In genomic region chr3:50259432-50260026, GRCh38 we compare ENCODE assay signal across 8 cellular contexts. TPM values are rescaled to one million over a fixed set of nuclear protein-coding genes. Genes with fewer than 3 reads are reported as not detected.
DNase-seq lines count a peak whose midpoint lies in the region; ATAC-seq and TF ChIP-seq lines count a peak whose summit lies in the region.

No MANE protein-coding gene starts in this region.

- DNase-seq in activated CD4-positive, alpha-beta T cell treated with anti-CD3 and anti-CD28 coated beads for 36 hours = no peak
- DNase-seq in activated CD4-positive, alpha-beta T cell treated with anti-CD3 and anti-CD28 coated beads for 4 hours = no peak
- no peak for DNase-seq in dorsolateral prefrontal cortex
- DNase-seq in psoas muscle = no peak
- DNase-seq in stimulated activated CD4-positive, alpha-beta T cell treated with anti-CD3 and anti-CD28 coated beads, Interleukin-1b, Interleukin-23, amount 100 ng/mL, for 48 hours = no peak
- DNase-seq in GM13976 (ENCODE audit: low spot score) = no peak

- H3K4me3 ChIP-seq in dorsolateral prefrontal cortex = peak overlapping the region in 52 of 59 donors; percentile 2 to 78 (median 68)
- peak overlapping the region; percentile 80 for H3K4me3 ChIP-seq in psoas muscle

- no peaks in the 10 kb centered on the region for H3K27me3 Mint-ChIP-seq in activated CD4-positive, alpha-beta T cell treated with anti-CD3 and anti-CD28 coated beads for 36 hours

- peak; percentile 25 for ATAC-seq in activated CD4-positive, alpha-beta T cell treated with anti-CD3 and anti-CD28 coated beads for 36 hours
- ATAC-seq in HG03442 (IDR thresholded peaks at IDR 0.05; ENCODE audit: unreplicated experiment) (peak; percentile 17), psoas muscle (peak; percentile 31 to 46 (median 40)), HG03457 (IDR thresholded peaks at IDR 0.05; ENCODE audit: unreplicated experiment) (no peak)

- H3K4me1 ChIP-seq in psoas muscle = peaks cover 20% of the 10 kb centered on the region

- H3K4me1 Mint-ChIP-seq in activated CD4-positive, alpha-beta T cell treated with anti-CD3 and anti-CD28 coated beads for 36 hours = peaks cover 4% of the 10 kb centered on the region

- H3K27ac ChIP-seq in dorsolateral prefrontal cortex = peak overlapping the region; percentile 98 to 100 (median 100)
- peak overlapping the region; percentile 98 for H3K27ac ChIP-seq in psoas muscle

- intact Hi-C loops in activated CD4-positive, alpha-beta T cell treated with anti-CD3 and anti-CD28 coated beads for 36 hours (cut with DNase I, micrococcal nuclease) = loop anchor here (1.0 to 2.0 kb wide), 7 partner anchors 13 to 65 kb away; partner anchors contain the start of gene IFRD2 (in 1 of the 2)
- intact Hi-C loops in dorsolateral prefrontal cortex (cut with DNase I) (loop anchor here in 1 of 2 donors (2.0 kb wide), 1 partner anchor 13 kb away; no protein-coding TSS in a partner anchor), psoas muscle (cut with DNase I) (loop anchor here in 1 of 2 donors (5.0 to 10.0 kb wide), 2 partner anchors 68 to 285 kb away; partner anchors contain the start of gene TUSC2)

- WGBS in psoas muscle, 3 donors = 46 to 55% (median 48%) methylated on average over 18 of the region's 18 CpGs

- POLR2A ChIA-PET in activated CD4-positive, alpha-beta T cell treated with anti-CD3 and anti-CD28 coated beads for 36 hours (lab: Charles Lee) = no interaction called here

- in situ Hi-C loops in GM13976 (cut with MboI; ENCODE audit: low sequenced_read_pairs, unreplicated experiment) = no loop called here

- H3K27me3 ChIP-seq in dorsolateral prefrontal cortex (no peaks in the 10 kb centered on the region), psoas muscle (ENCODE audit: insufficient read depth in 3 of 3, low read length in 2 of 3) (no peaks in the 10 kb centered on the region)

- H3K9me3 ChIP-seq in psoas muscle = no peaks in the 10 kb centered on the region

- peak overlapping the region; percentile 61 for H3K4me3 Mint-ChIP-seq in activated CD4-positive, alpha-beta T cell treated with anti-CD3 and anti-CD28 coated beads for 36 hours

- no peak for TF ChIP-seq CTCF in dorsolateral prefrontal cortex (IDR thresholded peaks at IDR 0.05 in 54 of 56, conservative IDR thresholded peaks at IDR 0.05 in 2 of 56; ENCODE audit: low read depth in 1 of 56, partially characterized antibody in 56 of 56)
- TF ChIP-seq CTCF in psoas muscle (IDR thresholded peaks at IDR 0.05) = no peak
- TF ChIP-seq CTCF in GM13976 (IDR thresholded peaks at IDR 0.05; ENCODE audit: borderline replicate concordance, control extremely low read depth, extremely low read depth, insufficient read depth, missing control alignments) = no peak

- CTCF ChIA-PET in activated CD4-positive, alpha-beta T cell treated with anti-CD3 and anti-CD28 coated beads for 36 hours (lab: Charles Lee) = interaction anchor here (0.6 to 7.0 kb wide), 14 partner anchors 10 to 849 kb away, joined by 3 to 44 read pairs (median 4); partner anchors contain the start of genes GNAI2 and IFRD2

- H3K9me3 Mint-ChIP-seq in activated CD4-positive, alpha-beta T cell treated with anti-CD3 and anti-CD28 coated beads for 36 hours (ENCODE audit: low read depth) = no peaks in the 10 kb centered on the region

- H3K36me3 ChIP-seq in psoas muscle (ENCODE audit: insufficient read depth in 1 of 2, low read depth in 1 of 2) = peaks cover 0 to 32% of the 10 kb centered on the region in 2 donors

- peaks cover 18% of the 10 kb centered on the region for H3K36me3 Mint-ChIP-seq in activated CD4-positive, alpha-beta T cell treated with anti-CD3 and anti-CD28 coated beads for 36 hours (ENCODE audit: low read depth)

- peak overlapping the region; percentile 65 for H3K27ac Mint-ChIP-seq in activated CD4-positive, alpha-beta T cell treated with anti-CD3 and anti-CD28 coated beads for 36 hours

RNA-seq across cellular contexts. Expression of gene SEMA3B, which starts 9.4 kb away (rescaled TPM):
- total RNA-seq in activated CD4-positive, alpha-beta T cell treated with anti-CD3 and anti-CD28 coated beads for 36 hours = 1 to 10 TPM; 1.6 to 2.1 TPM
- total RNA-seq in dorsolateral prefrontal cortex (100 to 1,000 TPM in 85 of 120 experiments, 10 to 100 TPM in 35; 36.0 to 486 (median 135) TPM), psoas muscle (1 to 10 TPM; 3.1 to 6.8 (median 4.3) TPM)
- 1 to 10 TPM; 2.1 to 3.4 (median 2.2) TPM for polyA plus RNA-seq in psoas muscle

RNA-seq across cellular contexts. Expression of gene LSMEM2, which starts 19.4 kb away (rescaled TPM):
- not detected for total RNA-seq in activated CD4-positive, alpha-beta T cell treated with anti-CD3 and anti-CD28 coated beads for 36 hours
- total RNA-seq in dorsolateral prefrontal cortex = 1 to 10 TPM in 95 of 120 experiments, under 1 TPM in 23, not detected in 2; 0.31 to 7.4 (median 1.7) TPM
- 10 to 100 TPM in 1 of 4 donors, 1 to 10 TPM in 2, under 1 TPM in 1; 0.84 to 13.1 (median 1.1) TPM for total RNA-seq in psoas muscle
- polyA plus RNA-seq in psoas muscle = 1 to 10 TPM in 1 of 3 donors, under 1 TPM in 2; 0.61 to 1.6 (median 0.66) TPM

RNA-seq across cellular contexts. Expression of gene GNAI2, which starts 23.5 kb away (rescaled TPM):
- total RNA-seq in activated CD4-positive, alpha-beta T cell treated with anti-CD3 and anti-CD28 coated beads for 36 hours = 100 to 1,000 TPM; 280 to 341 TPM
- total RNA-seq in dorsolateral prefrontal cortex (100 to 1,000 TPM; 117 to 240 (median 161) TPM), psoas muscle (10 to 100 TPM; 55.5 to 93.9 (median 74.8) TPM)
- 10 to 100 TPM; 39.4 to 57.6 (median 50.7) TPM for polyA plus RNA-seq in psoas muscle

RNA-seq across cellular contexts. Expression of gene IFRD2, which starts 32.7 kb away (rescaled TPM):
- 100 to 1,000 TPM; 100 to 125 TPM for total RNA-seq in activated CD4-positive, alpha-beta T cell treated with anti-CD3 and anti-CD28 coated beads for 36 hours
- total RNA-seq in dorsolateral prefrontal cortex (10 to 100 TPM; 15.0 to 46.2 (median 28.8) TPM), psoas muscle (100 to 1,000 TPM in 3 of 4 donors, 10 to 100 TPM in 1; 77.2 to 145 (median 119) TPM)
- polyA plus RNA-seq in psoas muscle = 100 to 1,000 TPM; 129 to 175 (median 151) TPM

RNA-seq across cellular contexts. Expression of gene HYAL3, which starts 39.7 kb away (rescaled TPM):
- 1 to 10 TPM; 4.5 to 5.4 TPM for total RNA-seq in activated CD4-positive, alpha-beta T cell treated with anti-CD3 and anti-CD28 coated beads for 36 hours
- total RNA-seq in dorsolateral prefrontal cortex (10 to 100 TPM in 25 of 120 experiments, 1 to 10 TPM in 95; 3.0 to 14.8 (median 8.4) TPM), psoas muscle (1 to 10 TPM in 1 of 4 donors, under 1 TPM in 3; 0.28 to 2.1 (median 0.65) TPM)
- 1 to 10 TPM in 2 of 3 donors, under 1 TPM in 1; 0.23 to 3.4 (median 1.2) TPM for polyA plus RNA-seq in psoas muscle

Comparison
In these comparisons a context has a peak if more than half of its experiments do, and no peak if none do; other contexts are left out.
1. RNA of gene SEMA3B, which starts 9.4 kb away (total RNA-seq): 36.0 to 486 TPM in dorsolateral prefrontal cortex; 3.1 to 6.8 TPM in psoas muscle and 1.6 to 2.1 TPM in activated CD4-positive, alpha-beta T cell treated with anti-CD3 and anti-CD28 coated beads for 36 hours; every median in the first group is over 4 times any median in the second.